Comparison of ENCODE assay signal across 18 cellular contexts in the genomic region with DNA sequence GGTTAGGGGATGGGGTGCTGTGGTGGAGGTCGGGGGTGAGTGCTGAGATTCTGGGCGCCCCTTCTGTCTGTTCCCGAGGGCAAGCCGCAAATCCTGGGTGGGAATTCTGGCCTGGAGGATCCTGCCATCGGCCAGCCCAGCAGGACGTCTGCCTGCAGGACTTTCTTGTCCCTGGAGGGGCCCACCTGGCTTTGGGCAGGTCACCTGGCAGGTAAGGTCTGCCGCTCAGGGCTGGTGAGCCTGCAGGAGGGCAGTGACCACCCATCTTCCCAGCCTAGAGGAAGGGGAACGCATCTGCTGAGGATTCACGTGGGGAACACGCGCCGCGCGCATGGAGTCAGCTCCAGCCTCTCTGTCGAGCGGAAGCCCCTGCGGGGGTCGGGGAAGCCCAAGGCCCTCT. TPM values are rescaled to one million over a fixed set of nuclear protein-coding genes. Genes with fewer than 3 reads are reported as not detected.
"Had no signal": no experiment of that assay in that cellular context is flagged by ENCODE, and none has a peak within 500 bp of the region (broad histone marks: within the 10 kb centered on the region; RNA-seq: fewer than 3 reads in every experiment).

No MANE protein-coding gene starts in this region.

- H3K9me3 ChIP-seq: body of pancreas, psoas muscle had no signal

- ATAC-seq: activated naive CD4-positive, alpha-beta T cell treated with anti-CD3 and anti-CD28 coated beads, Interleukin-2, amount 50 U/mL, for 72 hours; body of pancreas; natural killer cell treated with Interleukin-12 subunit alpha and Interleukin-12 subunit beta and Interleukin-15 and Interleukin-18, amount 100 ng/mL, for 72 hours; psoas muscle; stimulated activated naive CD8-positive, alpha-beta T cell treated with anti-CD3 and anti-CD28 coated beads, Interleukin-15, Interleukin-2, amounts not matched to agents 100 U/mL and 50 U/mL, for 24 hours had no signal

- H3K36me3 Mint-ChIP-seq: activated naive CD4-positive, alpha-beta T cell treated with anti-CD3 and anti-CD28 coated beads, Interleukin-2, amount 50 U/mL, for 72 hours; natural killer cell treated with Interleukin-12 subunit alpha and Interleukin-12 subunit beta and Interleukin-15 and Interleukin-18, amount 100 ng/mL, for 72 hours had no signal

- H3K4me3 ChIP-seq: body of pancreas, psoas muscle had no signal

- H3K9me3 Mint-ChIP-seq: activated B cell treated with CpG ODN at 0.5 μM for 24 hours; central memory CD8-positive, alpha-beta T cell; natural killer cell treated with Interleukin-12 subunit alpha and Interleukin-12 subunit beta and Interleukin-15 and Interleukin-18, amount 100 ng/mL, for 72 hours; T-helper 1 cell treated with Interleukin-12 subunit alpha and Interleukin-12 subunit beta and Interleukin-4 antibody, amounts not matched to agents 30 μg/mL and 1 μg/mL, for 36 hours had no signal

- H3K4me3 Mint-ChIP-seq: activated B cell treated with CpG ODN at 0.5 μM for 24 hours; central memory CD8-positive, alpha-beta T cell; natural killer cell treated with Interleukin-12 subunit alpha and Interleukin-12 subunit beta and Interleukin-15 and Interleukin-18, amount 100 ng/mL, for 72 hours; T-helper 1 cell treated with Interleukin-12 subunit alpha and Interleukin-12 subunit beta and Interleukin-4 antibody, amounts not matched to agents 30 μg/mL and 1 μg/mL, for 36 hours had no signal

- H3K4me1 ChIP-seq: body of pancreas, psoas muscle had no signal

- DNase-seq: activated B cell treated with CpG ODN at 0.5 μM for 24 hours; activated CD4-positive, alpha-beta T cell treated with anti-CD3 and anti-CD28 coated beads, Interleukin-2, amount 50 U/mL, for 1 hour; activated T-cell treated with anti-CD3 and anti-CD28 coated beads for 4 hours; amniotic stem cell; body of pancreas; cortex of kidney; effector CD8-positive, alpha-beta T cell; psoas muscle; stimulated activated CD4-positive, alpha-beta T cell treated with anti-CD3 and anti-CD28 coated beads, Interleukin-2, amount 100 ng/mL, for 48 hours; stimulated activated CD8-positive, alpha-beta memory T cell treated with anti-CD3 and anti-CD28 coated beads, Interleukin-4, amount 100 ng/mL, for 48 hours; stimulated activated naive CD8-positive, alpha-beta T cell treated with anti-CD3 and anti-CD28 coated beads, Interleukin-15, Interleukin-2, amounts not matched to agents 100 U/mL and 50 U/mL, for 24 hours had no signal

- H3K27ac ChIP-seq: body of pancreas, psoas muscle had no signal

- H3K27ac Mint-ChIP-seq: activated B cell treated with CpG ODN at 0.5 μM for 24 hours; activated naive CD4-positive, alpha-beta T cell treated with anti-CD3 and anti-CD28 coated beads, Interleukin-2, amount 50 U/mL, for 72 hours; natural killer cell treated with Interleukin-12 subunit alpha and Interleukin-12 subunit beta and Interleukin-15 and Interleukin-18, amount 100 ng/mL, for 72 hours; T-helper 1 cell treated with Interleukin-12 subunit alpha and Interleukin-12 subunit beta and Interleukin-4 antibody, amounts not matched to agents 30 μg/mL and 1 μg/mL, for 36 hours had no signal

RNA-seq across cellular contexts. Expression of gene RNF222, which starts 5.4 kb away (rescaled TPM):
- total RNA-seq: activated B cell treated with CpG ODN at 0.5 μM for 24 hours; activated CD8-positive, alpha-beta memory T cell treated with anti-CD3 and anti-CD28 coated beads for 36 hours; body of pancreas; natural killer cell treated with Interleukin-12 subunit alpha and Interleukin-12 subunit beta and Interleukin-15 and Interleukin-18, amount 100 ng/mL, for 72 hours; omental fat pad; psoas muscle; temporal lobe had no signal
- polyA plus RNA-seq: psoas muscle had no signal

RNA-seq across cellular contexts. Expression of gene ODF4, which starts 52.6 kb away (rescaled TPM):
- total RNA-seq: activated B cell treated with CpG ODN at 0.5 μM for 24 hours; activated CD8-positive, alpha-beta memory T cell treated with anti-CD3 and anti-CD28 coated beads for 36 hours; activated naive CD4-positive, alpha-beta T cell treated with anti-CD3 and anti-CD28 coated beads, Interleukin-2, amount 50 U/mL, for 72 hours; body of pancreas; natural killer cell treated with Interleukin-12 subunit alpha and Interleukin-12 subunit beta and Interleukin-15 and Interleukin-18, amount 100 ng/mL, for 72 hours; omental fat pad; psoas muscle; temporal lobe had no signal
- polyA plus RNA-seq: psoas muscle had no signal
